Comparison of ENCODE assay signal across 1 cellular context in the genomic region with DNA sequence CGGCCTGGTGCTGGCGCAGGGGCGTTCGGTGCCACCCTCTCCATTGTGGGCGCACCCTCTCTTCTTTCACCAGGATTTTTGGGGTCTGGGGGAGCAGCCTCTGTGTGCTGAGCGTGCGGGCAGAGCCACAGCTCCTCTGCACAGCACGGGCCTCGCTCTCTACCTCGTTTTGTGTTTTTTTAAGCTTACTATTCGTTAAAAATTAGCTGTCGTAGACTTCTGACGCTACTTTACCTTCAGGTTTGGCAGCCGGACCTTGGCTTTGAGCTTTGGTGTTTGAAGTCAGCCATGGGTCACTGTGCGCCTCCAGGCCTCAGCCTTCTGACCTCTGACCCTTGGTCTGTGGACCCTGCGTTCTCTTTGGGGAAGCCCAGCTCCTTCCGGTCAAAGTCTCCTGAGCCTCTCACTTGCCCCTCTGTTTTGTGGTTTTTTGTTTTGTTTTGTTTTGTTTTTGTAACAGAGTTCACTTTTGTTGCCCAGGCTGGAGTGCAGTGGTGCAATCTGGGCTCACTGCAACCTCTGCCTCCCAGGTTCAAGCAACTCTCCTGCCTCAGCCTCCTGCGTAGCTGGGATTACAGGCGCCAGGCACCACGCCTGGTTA.
TF ChIP-seq lines count a peak whose summit lies in the region.

No MANE protein-coding gene starts in this region.

TF ChIP-seq in HepG2, 621 proteins besides CTCF, POLR2A, EP300 and RAD21 (continued from another document and continues in another):
- TF ChIP-seq ZNF710 (CRISPR knock-in tag; IDR thresholded peaks at IDR 0.05; ENCODE audit: borderline replicate concordance) (peak; percentile 89; the same call in 1 of the 2 replicates), ZNF614 (CRISPR knock-in tag; IDR thresholded peaks at IDR 0.05; ENCODE audit: borderline replicate concordance) (0 out of 2 replicates have a peak, but pooled peaks have one; percentile 55), ZNF160 (CRISPR knock-in tag; IDR thresholded peaks at IDR 0.05) (peak; percentile 62; the same call in 1 of the 2 replicates), SCMH1 (CRISPR knock-in tag; IDR thresholded peaks at IDR 0.05; ENCODE audit: borderline replicate concordance) (no peak), GPN1 (CRISPR knock-in tag; IDR thresholded peaks at IDR 0.05; ENCODE audit: borderline replicate concordance) (no peak), NCOA2 (CRISPR knock-in tag; IDR thresholded peaks at IDR 0.05) (peak; percentile 81), ZFP36 (IDR thresholded peaks at IDR 0.05; ENCODE audit: borderline replicate concordance, low read depth, low read length, partially characterized antibody) (no peak), ZIK1 (CRISPR knock-in tag; IDR thresholded peaks at IDR 0.05; ENCODE audit: borderline replicate concordance, low read depth) (no peak), ZNF17 (CRISPR knock-in tag; IDR thresholded peaks at IDR 0.05) (no peak), STAT6 (CRISPR knock-in tag; IDR thresholded peaks at IDR 0.05; ENCODE audit: borderline replicate concordance) (peak; percentile 64; the same call in 1 of the 2 replicates), SALL1 (CRISPR knock-in tag; IDR thresholded peaks at IDR 0.05) (peak; percentile 92), ZBTB4 (CRISPR knock-in tag; IDR thresholded peaks at IDR 0.05; ENCODE audit: borderline replicate concordance) (peak; percentile 97), MTA3 (CRISPR knock-in tag; IDR thresholded peaks at IDR 0.05) (no peak), TFAP4 (IDR thresholded peaks at IDR 0.05; ENCODE audit: borderline replicate concordance, low read depth) (peak; percentile 39; the same call in 1 of the 2 replicates), CBX1 (IDR thresholded peaks at IDR 0.05; ENCODE audit: low read depth) (no peak), GFI1 (CRISPR knock-in tag; IDR thresholded peaks at IDR 0.05; ENCODE audit: borderline replicate concordance) (0 out of 2 replicates have a peak, but pooled peaks have one; percentile 37), SNAPC2 (CRISPR knock-in tag; IDR thresholded peaks at IDR 0.05) (no peak), SAP130 (CRISPR knock-in tag; IDR thresholded peaks at IDR 0.05; ENCODE audit: low read depth) (peak; percentile 76), CENPBD1 (CRISPR knock-in tag; IDR thresholded peaks at IDR 0.05; ENCODE audit: borderline replicate concordance, low read depth) (no peak), FOXJ3 (CRISPR knock-in tag; IDR thresholded peaks at IDR 0.05; ENCODE audit: borderline replicate concordance) (peak; percentile 74; the same call in 1 of the 2 replicates), PAX8 (CRISPR knock-in tag; IDR thresholded peaks at IDR 0.05; ENCODE audit: borderline replicate concordance) (no peak), ZNF432 (CRISPR knock-in tag; IDR thresholded peaks at IDR 0.05; ENCODE audit: borderline replicate concordance) (no peak), JDP2 (CRISPR knock-in tag; IDR thresholded peaks at IDR 0.05; ENCODE audit: borderline replicate concordance) (no peak), SIN3A (IDR thresholded peaks at IDR 0.05; ENCODE audit: borderline replicate concordance, low read depth, low read length) (no peak), JARID2 (CRISPR knock-in tag; IDR thresholded peaks at IDR 0.05; ENCODE audit: insufficient replicate concordance) (no peak), RBAK (CRISPR knock-in tag; IDR thresholded peaks at IDR 0.05) (no peak), ZNF569 (CRISPR knock-in tag; IDR thresholded peaks at IDR 0.05; ENCODE audit: borderline replicate concordance) (no peak), FOSL2 (CRISPR knock-in tag; IDR thresholded peaks at IDR 0.05) (peak; percentile 31; the same call in 1 of the 2 replicates), KDM5A (IDR thresholded peaks at IDR 0.05; ENCODE audit: borderline replicate concordance, low read length) (no peak), FOXC1 (CRISPR knock-in tag; IDR thresholded peaks at IDR 0.05; ENCODE audit: borderline replicate concordance) (peak; percentile 38; the same call in 1 of the 2 replicates)
- TF ChIP-seq, protein P1, sequence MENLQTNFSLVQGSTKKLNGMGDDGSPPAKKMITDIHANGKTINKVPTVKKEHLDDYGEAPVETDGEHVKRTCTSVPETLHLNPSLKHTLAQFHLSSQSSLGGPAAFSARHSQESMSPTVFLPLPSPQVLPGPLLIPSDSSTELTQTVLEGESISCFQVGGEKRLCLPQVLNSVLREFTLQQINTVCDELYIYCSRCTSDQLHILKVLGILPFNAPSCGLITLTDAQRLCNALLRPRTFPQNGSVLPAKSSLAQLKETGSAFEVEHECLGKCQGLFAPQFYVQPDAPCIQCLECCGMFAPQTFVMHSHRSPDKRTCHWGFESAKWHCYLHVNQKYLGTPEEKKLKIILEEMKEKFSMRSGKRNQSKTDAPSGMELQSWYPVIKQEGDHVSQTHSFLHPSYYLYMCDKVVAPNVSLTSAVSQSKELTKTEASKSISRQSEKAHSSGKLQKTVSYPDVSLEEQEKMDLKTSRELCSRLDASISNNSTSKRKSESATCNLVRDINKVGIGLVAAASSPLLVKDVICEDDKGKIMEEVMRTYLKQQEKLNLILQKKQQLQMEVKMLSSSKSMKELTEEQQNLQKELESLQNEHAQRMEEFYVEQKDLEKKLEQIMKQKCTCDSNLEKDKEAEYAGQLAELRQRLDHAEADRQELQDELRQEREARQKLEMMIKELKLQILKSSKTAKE (CRISPR knock-in tag; IDR thresholded peaks at IDR 0.05; ENCODE audit: borderline replicate concordance) = peak; percentile 81
- TF ChIP-seq, protein P2, sequence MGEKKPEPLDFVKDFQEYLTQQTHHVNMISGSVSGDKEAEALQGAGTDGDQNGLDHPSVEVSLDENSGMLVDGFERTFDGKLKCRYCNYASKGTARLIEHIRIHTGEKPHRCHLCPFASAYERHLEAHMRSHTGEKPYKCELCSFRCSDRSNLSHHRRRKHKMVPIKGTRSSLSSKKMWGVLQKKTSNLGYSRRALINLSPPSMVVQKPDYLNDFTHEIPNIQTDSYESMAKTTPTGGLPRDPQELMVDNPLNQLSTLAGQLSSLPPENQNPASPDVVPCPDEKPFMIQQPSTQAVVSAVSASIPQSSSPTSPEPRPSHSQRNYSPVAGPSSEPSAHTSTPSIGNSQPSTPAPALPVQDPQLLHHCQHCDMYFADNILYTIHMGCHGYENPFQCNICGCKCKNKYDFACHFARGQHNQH (CRISPR knock-in tag; IDR thresholded peaks at IDR 0.05) = peak; percentile 92; the same call in 1 of the 2 replicates
- TF ChIP-seq, protein P3, sequence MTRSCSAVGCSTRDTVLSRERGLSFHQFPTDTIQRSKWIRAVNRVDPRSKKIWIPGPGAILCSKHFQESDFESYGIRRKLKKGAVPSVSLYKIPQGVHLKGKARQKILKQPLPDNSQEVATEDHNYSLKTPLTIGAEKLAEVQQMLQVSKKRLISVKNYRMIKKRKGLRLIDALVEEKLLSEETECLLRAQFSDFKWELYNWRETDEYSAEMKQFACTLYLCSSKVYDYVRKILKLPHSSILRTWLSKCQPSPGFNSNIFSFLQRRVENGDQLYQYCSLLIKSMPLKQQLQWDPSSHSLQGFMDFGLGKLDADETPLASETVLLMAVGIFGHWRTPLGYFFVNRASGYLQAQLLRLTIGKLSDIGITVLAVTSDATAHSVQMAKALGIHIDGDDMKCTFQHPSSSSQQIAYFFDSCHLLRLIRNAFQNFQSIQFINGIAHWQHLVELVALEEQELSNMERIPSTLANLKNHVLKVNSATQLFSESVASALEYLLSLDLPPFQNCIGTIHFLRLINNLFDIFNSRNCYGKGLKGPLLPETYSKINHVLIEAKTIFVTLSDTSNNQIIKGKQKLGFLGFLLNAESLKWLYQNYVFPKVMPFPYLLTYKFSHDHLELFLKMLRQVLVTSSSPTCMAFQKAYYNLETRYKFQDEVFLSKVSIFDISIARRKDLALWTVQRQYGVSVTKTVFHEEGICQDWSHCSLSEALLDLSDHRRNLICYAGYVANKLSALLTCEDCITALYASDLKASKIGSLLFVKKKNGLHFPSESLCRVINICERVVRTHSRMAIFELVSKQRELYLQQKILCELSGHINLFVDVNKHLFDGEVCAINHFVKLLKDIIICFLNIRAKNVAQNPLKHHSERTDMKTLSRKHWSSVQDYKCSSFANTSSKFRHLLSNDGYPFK (CRISPR knock-in tag; IDR thresholded peaks at IDR 0.05; ENCODE audit: borderline replicate concordance) = no peak
- TF ChIP-seq, protein P4, sequence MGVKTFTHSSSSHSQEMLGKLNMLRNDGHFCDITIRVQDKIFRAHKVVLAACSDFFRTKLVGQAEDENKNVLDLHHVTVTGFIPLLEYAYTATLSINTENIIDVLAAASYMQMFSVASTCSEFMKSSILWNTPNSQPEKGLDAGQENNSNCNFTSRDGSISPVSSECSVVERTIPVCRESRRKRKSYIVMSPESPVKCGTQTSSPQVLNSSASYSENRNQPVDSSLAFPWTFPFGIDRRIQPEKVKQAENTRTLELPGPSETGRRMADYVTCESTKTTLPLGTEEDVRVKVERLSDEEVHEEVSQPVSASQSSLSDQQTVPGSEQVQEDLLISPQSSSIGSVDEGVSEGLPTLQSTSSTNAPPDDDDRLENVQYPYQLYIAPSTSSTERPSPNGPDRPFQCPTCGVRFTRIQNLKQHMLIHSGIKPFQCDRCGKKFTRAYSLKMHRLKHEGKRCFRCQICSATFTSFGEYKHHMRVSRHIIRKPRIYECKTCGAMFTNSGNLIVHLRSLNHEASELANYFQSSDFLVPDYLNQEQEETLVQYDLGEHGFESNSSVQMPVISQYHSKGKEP (CRISPR knock-in tag; IDR thresholded peaks at IDR 0.05) = no peak
- TF ChIP-seq, protein P5, sequence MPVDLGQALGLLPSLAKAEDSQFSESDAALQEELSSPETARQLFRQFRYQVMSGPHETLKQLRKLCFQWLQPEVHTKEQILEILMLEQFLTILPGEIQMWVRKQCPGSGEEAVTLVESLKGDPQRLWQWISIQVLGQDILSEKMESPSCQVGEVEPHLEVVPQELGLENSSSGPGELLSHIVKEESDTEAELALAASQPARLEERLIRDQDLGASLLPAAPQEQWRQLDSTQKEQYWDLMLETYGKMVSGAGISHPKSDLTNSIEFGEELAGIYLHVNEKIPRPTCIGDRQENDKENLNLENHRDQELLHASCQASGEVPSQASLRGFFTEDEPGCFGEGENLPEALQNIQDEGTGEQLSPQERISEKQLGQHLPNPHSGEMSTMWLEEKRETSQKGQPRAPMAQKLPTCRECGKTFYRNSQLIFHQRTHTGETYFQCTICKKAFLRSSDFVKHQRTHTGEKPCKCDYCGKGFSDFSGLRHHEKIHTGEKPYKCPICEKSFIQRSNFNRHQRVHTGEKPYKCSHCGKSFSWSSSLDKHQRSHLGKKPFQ (CRISPR knock-in tag; IDR thresholded peaks at IDR 0.05; ENCODE audit: insufficient replicate concordance) = no peak
